ENCODE assay signal across 31 cellular contexts in the genomic region with DNA sequence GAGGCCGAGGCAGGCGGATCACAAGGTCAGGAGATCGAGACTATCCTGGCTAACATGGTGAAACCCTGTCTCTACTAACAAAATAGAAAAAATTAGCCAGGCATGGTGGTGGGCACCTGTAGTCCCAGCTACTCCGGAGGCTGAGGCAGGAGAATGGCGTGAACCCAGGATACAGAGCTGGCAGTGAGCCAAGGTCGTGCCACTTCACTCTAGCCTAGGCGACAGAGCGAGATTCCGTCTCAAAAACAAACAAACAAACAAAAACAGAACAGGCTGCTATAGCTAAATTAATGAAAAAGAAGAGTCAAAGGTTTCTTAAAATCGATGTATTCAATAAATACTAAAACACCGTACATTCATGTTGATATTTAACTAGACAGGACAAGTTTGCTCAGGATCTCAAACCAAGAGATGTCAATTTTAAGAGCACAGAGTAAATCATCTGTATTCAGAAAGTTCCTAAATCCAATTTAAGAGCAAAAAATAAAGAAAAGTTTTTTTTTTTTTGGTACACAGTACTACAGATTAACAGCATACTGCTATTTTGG. TPM values are rescaled to one million over a fixed set of nuclear protein-coding genes. Genes with fewer than 3 reads are reported as not detected.
DNase-seq lines count a peak whose midpoint lies in the region; ATAC-seq, FAIRE-seq and TF ChIP-seq lines count a peak whose summit lies in the region.
"Had no signal": no experiment of that assay in that cellular context is flagged by ENCODE, and none has a peak within 500 bp of the region (broad histone marks: within the 10 kb centered on the region; RNA-seq: fewer than 3 reads in every experiment).

No MANE protein-coding gene starts in this region.

- H3K4me3 ChIP-seq in GM23248 (no peak overlapping the region), HepG2 (replicated peaks in 1 of 3; ENCODE audit: insufficient read depth in 1 of 3, low read depth in 2 of 3, low read length in 3 of 3) (no peak overlapping the region)
- H3K4me3 ChIP-seq: HAP-1, PC-9, SJSA1 had no signal

- no peaks in the 10 kb centered on the region for H3K27me3 Mint-ChIP-seq in WTC11 (ENCODE audit: low read depth)
- H3K27me3 Mint-ChIP-seq: CD8-positive, alpha-beta memory T cell; IgD-negative memory B cell had no signal

- H3K27ac ChIP-seq in GM23248 (peak overlapping the region; percentile 73; the same call in 1 of the 2 replicates), HepG2 (ENCODE audit: extremely low read length, insufficient read depth, low read length) (no peak overlapping the region)
- H3K27ac ChIP-seq: PC-9, SJSA1 had no signal

- peaks cover 34% of the 10 kb centered on the region for H3F3A ChIP-seq in GM23248 (ENCODE audit: insufficient read depth)

- TF ChIP-seq CTCF in WTC11 (IDR thresholded peaks at IDR 0.05) (no peak), HepG2 (CRISPR knock-in tag; IDR thresholded peaks at IDR 0.05) (no peak)

- WGBS in GM23248 (ENCODE audit: low coverage in 1 of 2, low lambda C conversion rate in 2 of 2, missing lambda C conversion rate in 2 of 2), 2 experiments: 79 to 83% methylated on average over 10 to 11 of the region's 11 CpGs
- 93% methylated on average over 11 of the region's 11 CpGs for WGBS in HepG2 (ENCODE audit: low lambda C conversion rate)

- H4K20me1 ChIP-seq in GM23248 (ENCODE audit: insufficient read depth): no peaks in the 10 kb centered on the region
- no peaks in the 10 kb centered on the region for H4K20me1 ChIP-seq in HepG2 (ENCODE audit: insufficient read depth, low read length)

- ATAC-seq in WTC11 (no peak), HepG2 (no peak), GM18868 (IDR thresholded peaks at IDR 0.05; ENCODE audit: unreplicated experiment) (no peak)

- TF ChIP-seq EP300 in HepG2 (IDR thresholded peaks at IDR 0.05; ENCODE audit: low read depth in 2 of 2, low read length in 2 of 2) (no peak), HepG2 (CRISPR knock-in tag; IDR thresholded peaks at IDR 0.05; ENCODE audit: borderline replicate concordance) (no peak)

- POLR2A ChIA-PET in WTC11 (lab: Charles Lee): no interaction called here
- POLR2A ChIA-PET in HepG2 (lab: Yijun Ruan, JAX): no interaction called here

- H3K9me2 ChIP-seq in GM23248 (ENCODE audit: insufficient read depth): no peaks in the 10 kb centered on the region

- no peaks in the 10 kb centered on the region for H3K9me3 Mint-ChIP-seq in WTC11
- H3K9me3 Mint-ChIP-seq: CD14-positive monocyte; CD8-positive, alpha-beta memory T cell; HFFc6; IgD-negative memory B cell had no signal

- H3K9me3 ChIP-seq in GM23248 (ENCODE audit: low read depth): no peaks in the 10 kb centered on the region
- no peaks in the 10 kb centered on the region for H3K9me3 ChIP-seq in HepG2 (ENCODE audit: low read length)
- H3K9me3 ChIP-seq: BE2C, HAP-1, SJSA1 had no signal

- H3K79me2 ChIP-seq in GM23248 (ENCODE audit: insufficient read depth): peaks cover 72% of the 10 kb centered on the region
- H3K79me2 ChIP-seq in HepG2 (ENCODE audit: insufficient read depth, low read length): no peaks in the 10 kb centered on the region

- no peaks in the 10 kb centered on the region for H3K4me1 Mint-ChIP-seq in WTC11
- H3K4me1 Mint-ChIP-seq: IgD-negative memory B cell had no signal

- no peak overlapping the region for H3K4me2 ChIP-seq in GM23248 (ENCODE audit: unreplicated experiment)
- H3K4me2 ChIP-seq in HepG2 (ENCODE audit: low read depth, low read length): no peak overlapping the region
- H3K4me2 ChIP-seq: PC-9 had no signal

- no peak for TF ChIP-seq RAD21 in HepG2 (CRISPR knock-in tag; IDR thresholded peaks at IDR 0.05)

- peaks cover 65% of the 10 kb centered on the region for H3K36me3 Mint-ChIP-seq in WTC11

- TSS peak; percentile 25 for BruUV-seq in HepG2 (replicated peaks; lab: Mats Ljungman, UMichigan)

- H3K27me3 ChIP-seq in GM23248 (replicated peaks; ENCODE audit: insufficient read depth) (no peaks in the 10 kb centered on the region), HepG2 (ENCODE audit: control insufficient read depth in 1 of 2, insufficient read depth in 2 of 2, low read length in 2 of 2) (no peaks in the 10 kb centered on the region)
- H3K27me3 ChIP-seq: BE2C, SJSA1 had no signal

- CTCF ChIA-PET in WTC11 (lab: Charles Lee) (no interaction called here), HepG2 (lab: Yijun Ruan, JAX; ENCODE audit: low intra/inter-chr PET ratio, low total read pairs) (no interaction called here)

- no peak overlapping the region for H3K4me3 Mint-ChIP-seq in WTC11
- H3K4me3 Mint-ChIP-seq: CD14-positive monocyte; CD8-positive, alpha-beta memory T cell; HFFc6; IgD-negative memory B cell had no signal

- intact Hi-C loops in HepG2 (cut with micrococcal nuclease; ENCODE audit: unreplicated experiment): no loop called here

- H3K4me1 ChIP-seq in GM23248 (ENCODE audit: insufficient read depth) (peaks cover 26% of the 10 kb centered on the region), HepG2 (ENCODE audit: insufficient read depth, low read length) (peaks cover 10% of the 10 kb centered on the region)
- H3K4me1 ChIP-seq: BE2C, SJSA1 had no signal

- H3K36me3 ChIP-seq in GM23248 (ENCODE audit: low read depth) (peaks cover 50% of the 10 kb centered on the region), HepG2 (replicated peaks in 1 of 2; ENCODE audit: control insufficient read depth in 1 of 2, insufficient read depth in 2 of 2, low read length in 2 of 2) (peaks cover 9 to 78% of the 10 kb centered on the region in 2 experiments)
- H3K36me3 ChIP-seq: BE2C had no signal

- H2AFZ ChIP-seq in GM23248 (no peak overlapping the region), HepG2 (ENCODE audit: low read length) (no peak overlapping the region)
- H2AFZ ChIP-seq: PC-9 had no signal

- H3K9ac ChIP-seq in GM23248 (no peak overlapping the region), HepG2 (ENCODE audit: insufficient read depth, low read depth, low read length) (no peak overlapping the region)

- TF ChIP-seq POLR2A in HepG2 (IDR thresholded peaks at IDR 0.05; ENCODE audit: insufficient read depth in 1 of 2, low read depth in 2 of 2, low read length in 2 of 2): no peak

- DNase-seq in NCI-H1105 treated with DMSO at 0.1 percent for 48 hours (lab: John Stamatoyannopoulos, UW): peak; percentile 15
- DNase-seq in NCI-H1105 (lab: John Stamatoyannopoulos, UW): no peak
- no peak for DNase-seq in GM23248
- no peak for DNase-seq in WTC11 (ENCODE audit: low spot score)
- no peak for DNase-seq in HepG2 (ENCODE audit: low spot score)
- DNase-seq in activated effector memory CD4-positive, alpha-beta T cell treated with Interleukin-2 at 50 U/mL for 16 hours: no peak
- DNase-seq in putamen (ENCODE audit: low spot score): no peak
- DNase-seq: 8988T; ACHN; BE2C; Calu3; CD8-positive, alpha-beta memory T cell; GOT3; Karpas-422; NCI-H1092; NCI-H1436 treated with DMSO at 0.1 percent for 48 hours; NCI-H1930; NCI-H2171; NCI-H226; NCI-H526; NCI-H82; PC-9; Right ventricle myocardium superior; RPMI8226 had no signal

- peak overlapping the region; percentile 53; the same call in 1 of the 2 replicates for H3K27ac Mint-ChIP-seq in WTC11
- H3K27ac Mint-ChIP-seq: IgD-negative memory B cell had no signal

- FAIRE-seq in HepG2 (lab: Jason Lieb, UNC): no peak
- FAIRE-seq: GM18507 had no signal

- in situ Hi-C loops in GM23248 (cut with MboI) (no loop called here), HepG2 (cut with HindIII; ENCODE audit: extremely low pct_ligation_motif_present, low pct_unique_long_range_greater_than_20kb) (no loop called here)

TF ChIP-seq in WTC11, 78 proteins besides CTCF, POLR2A, EP300 and RAD21 (continues in another document):
- TF ChIP-seq GABPB1 (CRISPR knock-in tag; IDR thresholded peaks at IDR 0.05) (no peak), ZNF416 (CRISPR knock-in tag; IDR thresholded peaks at IDR 0.05) (no peak), ZNF396 (CRISPR knock-in tag; IDR thresholded peaks at IDR 0.05; ENCODE audit: borderline replicate concordance) (no peak)

RNA-seq across cellular contexts. Expression of gene NUP98, which starts 59.9 kb away (rescaled TPM):
- 79.3 and 142 TPM in 2 replicates for total RNA-seq in GM23248 (2014; rRNA removed; shearing (Covaris generic))
- polyA plus RNA-seq in GM23248 (2016; fragmentation: Nextera tagmentation; extraction: Ambion mirVana) (25.6 and 30.5 TPM in 2 replicates), HepG2 (2011; rRNA removed) (73.6 and 76.6 TPM in 2 replicates)
- total RNA-seq in WTC11 (2021) (81.3 to 91.4 TPM (median 81.4 TPM) in 3 replicates), HepG2 (2016; rRNA removed; fragmentation: Illumina TruSeq; extraction: Trizol) (85.3 and 126 TPM in 2 replicates)
- total RNA-seq in HepG2 (2016; cell fraction: cytosol; rRNA removed; fragmentation: Illumina TruSeq; extraction: Trizol; ENCODE audit: low read depth): 43.1 and 51.6 TPM in 2 replicates
- total RNA-seq in HepG2 (2016; cell fraction: insoluble cytoplasmic fraction; rRNA removed; fragmentation: Illumina TruSeq; extraction: Trizol): 89.3 and 123 TPM in 2 replicates
- total RNA-seq in HepG2 (2016; cell fraction: membrane; rRNA removed; fragmentation: Illumina TruSeq; extraction: Trizol): 26.3 and 32.0 TPM in 2 replicates
- 76.7 and 93.4 TPM in 2 replicates for total RNA-seq in HepG2 (2016; cell fraction: nucleus; rRNA removed; fragmentation: Illumina TruSeq; extraction: Trizol)
- 69.6 and 79.5 TPM in 2 replicates for polyA plus RNA-seq in HepG2 (2011; cell fraction: cytosol; rRNA removed)
- 104 and 106 TPM in 2 replicates for polyA plus RNA-seq in HepG2 (2011; cell fraction: nucleus; rRNA removed)
- 30.9 and 40.3 TPM in 2 replicates for polyA plus RNA-seq in HepG2 (2012)
- polyA plus RNA-seq in HepG2 (2016; cell fraction: cytosol; fragmentation: Illumina TruSeq; extraction: Trizol; ENCODE audit: low read depth): 3.7 and 4.0 TPM in 2 replicates
- polyA plus RNA-seq in HepG2 (2016; cell fraction: insoluble cytoplasmic fraction; fragmentation: Illumina TruSeq; extraction: Trizol; ENCODE audit: low read depth): 75.4 and 87.3 TPM in 2 replicates
- polyA plus RNA-seq in HepG2 (2016; cell fraction: membrane; fragmentation: Illumina TruSeq; extraction: Trizol; ENCODE audit: low read depth): 7.2 and 10.0 TPM in 2 replicates
- 69.6 and 70.2 TPM in 2 replicates for polyA plus RNA-seq in HepG2 (2016; cell fraction: nucleus; fragmentation: Illumina TruSeq; extraction: Trizol; ENCODE audit: insufficient read depth, low read depth)
- 297 and 701 TPM in 2 replicates for polyA minus RNA-seq in HepG2 (2011; rRNA and poly(A)+ RNA removed; ENCODE audit: low replicate concordance)
- 83.2 and 92.9 TPM in 2 replicates for polyA minus RNA-seq in HepG2 (2011; cell fraction: cytosol; rRNA and poly(A)+ RNA removed)
- polyA minus RNA-seq in HepG2 (2011; cell fraction: nucleus; rRNA and poly(A)+ RNA removed): 87.9 and 109 TPM in 2 replicates
